In genomic region chr3:50319872-50320625, GRCh38 we compare ENCODE assay signal across 9 cellular contexts. TPM values are rescaled to one million over a fixed set of nuclear protein-coding genes. Genes with fewer than 3 reads are reported as not detected.
DNase-seq lines count a peak whose midpoint lies in the region; ATAC-seq, FAIRE-seq and TF ChIP-seq lines count a peak whose summit lies in the region.
"Had no signal": no experiment of that assay in that cellular context is flagged by ENCODE, and none has a peak within 500 bp of the region (broad histone marks: within the 10 kb centered on the region; RNA-seq: fewer than 3 reads in every experiment).

No MANE protein-coding gene starts in this region.

- FAIRE-seq in A549 (lab: Jason Lieb, UNC): no peak

- peak overlapping the region; percentile 99 to 100 for H3K27ac ChIP-seq in A549
- peak overlapping the region; percentile 81 for H3K27ac ChIP-seq in colonic mucosa
- peak overlapping the region; percentile 91 for H3K27ac ChIP-seq in muscle layer of duodenum (ENCODE audit: low read length)

- H3K4me3 ChIP-seq in A549: peak overlapping the region; percentile 65
- peak overlapping the region; percentile 98 for H3K4me3 ChIP-seq in Jurkat, Clone E6-1 (ENCODE audit: low read length)
- H3K4me3 ChIP-seq in colonic mucosa: peak overlapping the region; percentile 66
- peak overlapping the region; percentile 87 to 95 for H3K4me3 ChIP-seq in muscle layer of duodenum (ENCODE audit: low read depth in 1 of 2, low read length in 2 of 2)

- TF ChIP-seq CTCF in A549 (IDR thresholded peaks at IDR 0.05): no peak
- TF ChIP-seq CTCF in colonic mucosa (IDR thresholded peaks at IDR 0.05): no peak

- H3K4me1 ChIP-seq in A549: peaks cover 35% of the 10 kb centered on the region
- H3K4me1 ChIP-seq in colonic mucosa: peaks cover 38% of the 10 kb centered on the region
- H3K4me1 ChIP-seq in muscle layer of duodenum (ENCODE audit: control insufficient read depth in 1 of 2, insufficient read depth in 2 of 2, low read length in 2 of 2): peaks cover 23 to 65% of the 10 kb centered on the region in 2 donors

- CTCF ChIA-PET in A549 (lab: Yijun Ruan, JAX): interaction anchor here (0.8 to 5.1 kb wide), 6 partner anchors 15 to 295 kb away, joined by 4 to 56 read pairs (median 6); partner anchors contain the start of genes HYAL1, HYAL3 and NAA80

- POLR2A ChIA-PET in A549 (lab: Yijun Ruan, JAX): no interaction called here

- no peak for TF ChIP-seq POLR2A in A549 (IDR thresholded peaks at IDR 0.05; ENCODE audit: low read length)

- DNase-seq in A549 (ENCODE audit: low read depth in 1 of 2, low spot score in 1 of 2) (no peak), colonic mucosa (no peak), NCI-H2029 (lab: John Stamatoyannopoulos, UW) (no peak), activated gamma-delta T cell treated with Interleukin-2 at 50 U/mL for 16 hours (no peak)
- DNase-seq in Jurkat, Clone E6-1 (ENCODE audit: low read depth, low spot score): no peak
- DNase-seq: NCI-H1694 treated with DMSO at 0.1 percent for 48 hours had no signal

- TF ChIP-seq EP300 in A549 (IDR thresholded peaks at IDR 0.05): no peak

- ATAC-seq in A549 (no peak), GM21528 (IDR thresholded peaks at IDR 0.05; ENCODE audit: low FRiP score, unreplicated experiment) (no peak), GM19351 (IDR thresholded peaks at IDR 0.05; ENCODE audit: unreplicated experiment) (no peak)

- H3K9me3 ChIP-seq in A549 (no peaks in the 10 kb centered on the region), colonic mucosa (no peaks in the 10 kb centered on the region), muscle layer of duodenum (ENCODE audit: control insufficient read depth in 1 of 2, low read length in 2 of 2) (no peaks in the 10 kb centered on the region)

- H3K9ac ChIP-seq in colonic mucosa (ENCODE audit: low read depth in 2 of 2, low read length in 2 of 2): peak overlapping the region; percentile 72 to 91

- TF ChIP-seq RAD21 in A549 (conservative IDR thresholded peaks at IDR 0.05 in 1 of 2, IDR thresholded peaks at IDR 0.05 in 1 of 2): no peak

- no peaks in the 10 kb centered on the region for H3K36me3 ChIP-seq in colonic mucosa
- H3K36me3 ChIP-seq in muscle layer of duodenum (ENCODE audit: control insufficient read depth in 1 of 2, insufficient read depth in 2 of 2, low read length in 2 of 2): peaks cover 16 to 17% of the 10 kb centered on the region in 2 donors

- H3K27me3 ChIP-seq in colonic mucosa: no peaks in the 10 kb centered on the region
- no peaks in the 10 kb centered on the region for H3K27me3 ChIP-seq in muscle layer of duodenum (ENCODE audit: low read depth, low read length)

- intact Hi-C loops in colonic mucosa (cut with DNase I): loop anchor here (10.0 kb wide), 1 partner anchor 45 kb away; the partner anchor contains the start of gene LSMEM2

- H3K4me2 ChIP-seq in A549: peak overlapping the region; percentile 98

- 82% methylated on average over 21 of the region's 30 CpGs for WGBS in A549 (ENCODE audit: missing lambda C conversion rate)

TF ChIP-seq in A549, 52 proteins besides CTCF, POLR2A, EP300 and RAD21:
- no peak for TF ChIP-seq NR3C1 (IDR thresholded peaks at IDR 0.05)
- no peak for TF ChIP-seq HES2 (IDR thresholded peaks at IDR 0.05)
- TF ChIP-seq TP53 (CRISPR knock-in tag; IDR thresholded peaks at IDR 0.05): no peak
- no peak for TF ChIP-seq RARB (CRISPR knock-in tag; IDR thresholded peaks at IDR 0.05)
- TF ChIP-seq SREBF2 (IDR thresholded peaks at IDR 0.05): no peak
- TF ChIP-seq CBX2 (IDR thresholded peaks at IDR 0.05; ENCODE audit: borderline replicate concordance, low read depth): no peak
- no peak for TF ChIP-seq PBX3 (IDR thresholded peaks at IDR 0.05)
- TF ChIP-seq CHD4 (IDR thresholded peaks at IDR 0.05; ENCODE audit: borderline replicate concordance): no peak
- no peak for TF ChIP-seq FOSL2 (IDR thresholded peaks at IDR 0.05)
- TF ChIP-seq FOSL2 (CRISPR knock-in tag; IDR thresholded peaks at IDR 0.05): no peak
- no peak for TF ChIP-seq MAFK (IDR thresholded peaks at IDR 0.05; ENCODE audit: partially characterized antibody)
- TF ChIP-seq KDM1A (IDR thresholded peaks at IDR 0.05; ENCODE audit: low read depth): no peak

RNA-seq across cellular contexts. Expression of gene HYAL2, which starts 2.5 kb away (rescaled TPM):
- polyA plus RNA-seq in A549 (2011; rRNA removed) (31.0 and 34.6 TPM in 2 replicates), A549 (2017; fragmentation: RNase III; extraction: RNeasy Plus Mini Kit Qiagen cat#74134 plus additional on column Dnase treatment) (21.4 to 24.5 TPM (median 24.4 TPM) in 3 replicates)
- 49.8 and 69.8 TPM in 2 replicates for polyA plus RNA-seq in A549 (2012; cell fraction: cytosol; rRNA removed)
- 59.3 and 82.2 TPM in 2 replicates for polyA plus RNA-seq in A549 (2012; cell fraction: nucleus; rRNA removed)
- polyA minus RNA-seq in A549 (2011; rRNA and poly(A)+ RNA removed): 23.4 and 27.4 TPM in 2 replicates
- polyA plus RNA-seq in Jurkat, Clone E6-1 (2012; ENCODE audit: insufficient read depth, insufficient read length): 24.7 TPM
- total RNA-seq in colonic mucosa: 10 to 100 TPM; 31.3 to 37.1 TPM

RNA-seq across cellular contexts. Expression of gene TUSC2, which starts 8.0 kb away (rescaled TPM):
- polyA plus RNA-seq in A549 (2011; rRNA removed): 23.5 and 26.7 TPM in 2 replicates
- polyA plus RNA-seq in A549 (2012; cell fraction: cytosol; rRNA removed): 34.4 and 42.5 TPM in 2 replicates
- polyA plus RNA-seq in A549 (2012; cell fraction: nucleus; rRNA removed): 37.2 and 48.2 TPM in 2 replicates
- 18.2 to 19.9 TPM (median 18.8 TPM) in 3 replicates for polyA plus RNA-seq in A549 (2017; fragmentation: RNase III; extraction: RNeasy Plus Mini Kit Qiagen cat#74134 plus additional on column Dnase treatment)
- 14.5 and 15.7 TPM in 2 replicates for polyA minus RNA-seq in A549 (2011; rRNA and poly(A)+ RNA removed)
- polyA plus RNA-seq in Jurkat, Clone E6-1 (2012; ENCODE audit: insufficient read depth, insufficient read length): 44.7 TPM
- total RNA-seq in colonic mucosa: 10 to 100 TPM; 26.1 to 39.5 TPM

RNA-seq across cellular contexts. Expression of gene HYAL1, which starts 16.7 kb away (rescaled TPM):
- polyA plus RNA-seq in A549 (2011; rRNA removed) (1.1 and 1.6 TPM in 2 replicates), A549 (2017; fragmentation: RNase III; extraction: RNeasy Plus Mini Kit Qiagen cat#74134 plus additional on column Dnase treatment) (0.42 to 0.62 TPM (median 0.54 TPM) in 3 replicates)
- 1.2 and 1.4 TPM in 2 replicates for polyA plus RNA-seq in A549 (2012; cell fraction: cytosol; rRNA removed)
- polyA plus RNA-seq in A549 (2012; cell fraction: nucleus; rRNA removed): 1.7 and 2.5 TPM in 2 replicates
- 1.4 and 3.8 TPM in 2 replicates for polyA minus RNA-seq in A549 (2011; rRNA and poly(A)+ RNA removed)
- polyA plus RNA-seq in Jurkat, Clone E6-1 (2012; ENCODE audit: insufficient read depth, insufficient read length): not detected
- total RNA-seq in colonic mucosa: 10 to 100 TPM in 1 of 2 donors, 1 to 10 TPM in 1; 9.0 to 15.2 TPM

RNA-seq across cellular contexts. Expression of gene RASSF1, which starts 20.6 kb away (rescaled TPM):
- 11.9 and 15.4 TPM in 2 replicates for polyA plus RNA-seq in A549 (2011; rRNA removed)
- polyA plus RNA-seq in A549 (2012; cell fraction: cytosol; rRNA removed): 31.2 and 35.2 TPM in 2 replicates
- 35.4 and 41.5 TPM in 2 replicates for polyA plus RNA-seq in A549 (2012; cell fraction: nucleus; rRNA removed)
- 14.4 to 15.7 TPM (median 15.5 TPM) in 3 replicates for polyA plus RNA-seq in A549 (2017; fragmentation: RNase III; extraction: RNeasy Plus Mini Kit Qiagen cat#74134 plus additional on column Dnase treatment)
- 3.4 and 6.4 TPM in 2 replicates for polyA minus RNA-seq in A549 (2011; rRNA and poly(A)+ RNA removed)
- 23.7 TPM for polyA plus RNA-seq in Jurkat, Clone E6-1 (2012; ENCODE audit: insufficient read depth, insufficient read length)
- total RNA-seq in colonic mucosa: 10 to 100 TPM; 20.6 to 28.2 TPM

RNA-seq across cellular contexts. Expression of gene HYAL3, which starts 20.8 kb away (rescaled TPM):
- polyA plus RNA-seq in A549 (2011; rRNA removed): 3.0 and 5.2 TPM in 2 replicates
- 8.8 and 11.0 TPM in 2 replicates for polyA plus RNA-seq in A549 (2012; cell fraction: cytosol; rRNA removed)
- polyA plus RNA-seq in A549 (2012; cell fraction: nucleus; rRNA removed): 12.8 and 13.3 TPM in 2 replicates
- 4.8 to 5.4 TPM (median 5.0 TPM) in 3 replicates for polyA plus RNA-seq in A549 (2017; fragmentation: RNase III; extraction: RNeasy Plus Mini Kit Qiagen cat#74134 plus additional on column Dnase treatment)
- polyA minus RNA-seq in A549 (2011; rRNA and poly(A)+ RNA removed): 3.5 and 9.3 TPM in 2 replicates
- polyA plus RNA-seq in Jurkat, Clone E6-1 (2012; ENCODE audit: insufficient read depth, insufficient read length): 7.3 TPM
- 1 to 10 TPM; 2.5 to 4.2 TPM for total RNA-seq in colonic mucosa
